Comparison of ENCODE assay signal across 13 cellular contexts in genomic region chr1:158996998-158997397, GRCh38. TPM values are rescaled to one million over a fixed set of nuclear protein-coding genes. Genes with fewer than 3 reads are reported as not detected.
DNase-seq lines count a peak whose midpoint lies in the region; ATAC-seq and TF ChIP-seq lines count a peak whose summit lies in the region.
"Had no signal": no experiment of that assay in that cellular context is flagged by ENCODE, and none has a peak within 500 bp of the region (broad histone marks: within the 10 kb centered on the region; RNA-seq: fewer than 3 reads in every experiment).

No MANE protein-coding gene starts in this region.

- H3K27ac Mint-ChIP-seq in activated CD8-positive, alpha-beta memory T cell treated with anti-CD3 and anti-CD28 coated beads, Interleukin-2, amount 10 ng/mL, durations not matched to agents 7 days and 5 days: peak overlapping the region; percentile 87
- H3K27ac Mint-ChIP-seq in T-cell (peak overlapping the region; percentile 75 to 77), osteocyte (ENCODE audit: unreplicated experiment) (no peak overlapping the region)

- POLR2A ChIA-PET in T-cell (lab: Charles Lee): no interaction called here

- H3K27me3 Mint-ChIP-seq in activated CD8-positive, alpha-beta memory T cell treated with anti-CD3 and anti-CD28 coated beads, Interleukin-2, amount 10 ng/mL, durations not matched to agents 7 days and 5 days: no peaks in the 10 kb centered on the region
- no peaks in the 10 kb centered on the region for H3K27me3 Mint-ChIP-seq in T-cell
- peaks cover 2% of the 10 kb centered on the region for H3K27me3 Mint-ChIP-seq in osteocyte (ENCODE audit: unreplicated experiment)

- H3K4me3 Mint-ChIP-seq in activated CD8-positive, alpha-beta memory T cell treated with anti-CD3 and anti-CD28 coated beads, Interleukin-2, amount 10 ng/mL, durations not matched to agents 7 days and 5 days: peak overlapping the region; percentile 18
- H3K4me3 Mint-ChIP-seq in T-cell (no peak overlapping the region), osteocyte (ENCODE audit: unreplicated experiment) (no peak overlapping the region)

- CTCF ChIA-PET in activated CD8-positive, alpha-beta memory T cell treated with anti-CD3 and anti-CD28 coated beads, Interleukin-2, amount 10 ng/mL, durations not matched to agents 7 days and 5 days (lab: Charles Lee): interaction anchor here (1.2 to 2.9 kb wide), 8 partner anchors 10 to 793 kb away, joined by 3 to 18 read pairs (median 6); partner anchors contain the start of gene IFI16
- CTCF ChIA-PET in T-cell (lab: Charles Lee): interaction anchor here (0.6 to 2.4 kb wide), 6 partner anchors 11 to 1003 kb away, joined by 3 to 22 read pairs (median 4); partner anchors contain the start of gene IFI16 (in 1 of the 2)

- no peak for ATAC-seq in activated CD8-positive, alpha-beta memory T cell treated with anti-CD3 and anti-CD28 coated beads, Interleukin-2, amount 10 ng/mL, durations not matched to agents 7 days and 5 days
- ATAC-seq in T-cell (replicated peaks in 1 of 4): no peak

- no peak for DNase-seq in activated CD8-positive, alpha-beta memory T cell treated with anti-CD3 and anti-CD28 coated beads, Interleukin-2, amount 10 ng/mL, durations not matched to agents 7 days and 5 days
- no peak for DNase-seq in activated CD8-positive, alpha-beta memory T cell treated with anti-CD3 and anti-CD28 coated beads for 24 hours
- DNase-seq in T-cell: no peak
- peak; percentile 31 for DNase-seq in globus pallidus (ENCODE audit: low spot score)
- DNase-seq in superior temporal gyrus (ENCODE audit: extremely low spot score): peak; percentile 48
- no peak for DNase-seq in NCI-H1436 (lab: John Stamatoyannopoulos, UW)
- DNase-seq in activated CD4-positive, CD25-positive, alpha-beta regulatory T cell treated with anti-CD3 and anti-CD28 coated beads, Interleukin-2, amount 50 U/mL, for 72 hours: no peak
- DNase-seq in osteocyte (ENCODE audit: extremely low spot score, unreplicated experiment): no peak
- DNase-seq: GF-D8, KG1, NCI-H1436 treated with DMSO at 0.1 percent for 48 hours, NCI-H2029 treated with DMSO at 0.1 percent for 48 hours, NCI-H748 treated with DMSO at 0.1 percent for 48 hours had no signal

- TF ChIP-seq CTCF in osteocyte (IDR thresholded peaks at IDR 0.05): no peak

- H3K4me1 Mint-ChIP-seq in activated CD8-positive, alpha-beta memory T cell treated with anti-CD3 and anti-CD28 coated beads, Interleukin-2, amount 10 ng/mL, durations not matched to agents 7 days and 5 days: peaks cover 38% of the 10 kb centered on the region
- H3K4me1 Mint-ChIP-seq in T-cell (peaks cover 25 to 43% (median 36%) of the 10 kb centered on the region in 3 donors), osteocyte (ENCODE audit: unreplicated experiment) (peaks cover 15% of the 10 kb centered on the region)

- H3K36me3 Mint-ChIP-seq in activated CD8-positive, alpha-beta memory T cell treated with anti-CD3 and anti-CD28 coated beads, Interleukin-2, amount 10 ng/mL, durations not matched to agents 7 days and 5 days: peaks cover 45% of the 10 kb centered on the region
- peaks cover 25% of the 10 kb centered on the region for H3K36me3 Mint-ChIP-seq in T-cell
- no peaks in the 10 kb centered on the region for H3K36me3 Mint-ChIP-seq in osteocyte (ENCODE audit: unreplicated experiment)

- H3K9me3 Mint-ChIP-seq in activated CD8-positive, alpha-beta memory T cell treated with anti-CD3 and anti-CD28 coated beads, Interleukin-2, amount 10 ng/mL, durations not matched to agents 7 days and 5 days (ENCODE audit: low read depth): peaks cover 3% of the 10 kb centered on the region
- H3K9me3 Mint-ChIP-seq in T-cell (peaks cover 0 to 18% (median 0%) of the 10 kb centered on the region in 3 donors), osteocyte (ENCODE audit: unreplicated experiment) (no peaks in the 10 kb centered on the region)

RNA-seq across cellular contexts. Expression of gene IFI16, which starts 12.7 kb away (rescaled TPM):
- total RNA-seq in activated CD8-positive, alpha-beta memory T cell treated with anti-CD3 and anti-CD28 coated beads, Interleukin-2, amount 10 ng/mL, durations not matched to agents 7 days and 5 days: 100 to 1,000 TPM; 388 to 393 TPM
- total RNA-seq in T-cell (100 to 1,000 TPM in 3 of 5 donors, 10 to 100 TPM in 2; 78.7 to 123 (median 106) TPM), osteocyte (62.4 and 65.9 TPM in 2 replicates)

Comparison
In these comparisons a context has a peak if more than half of its experiments do, and no peak if none do; other contexts are left out.
1. DNase-seq: peak in globus pallidus (single experiment) and superior temporal gyrus (single experiment); none in activated CD8-positive, alpha-beta memory T cell treated with anti-CD3 and anti-CD28 coated beads, Interleukin-2, amount 10 ng/mL, durations not matched to agents 7 days and 5 days (single experiment), activated CD8-positive, alpha-beta memory T cell treated with anti-CD3 and anti-CD28 coated beads for 24 hours (single experiment), T-cell (0 of 34), NCI-H1436 (single experiment), activated CD4-positive, CD25-positive, alpha-beta regulatory T cell treated with anti-CD3 and anti-CD28 coated beads, Interleukin-2, amount 50 U/mL, for 72 hours (single experiment) and osteocyte (single experiment).